1 cellular context compared by ENCODE assay signal in the genomic region with DNA sequence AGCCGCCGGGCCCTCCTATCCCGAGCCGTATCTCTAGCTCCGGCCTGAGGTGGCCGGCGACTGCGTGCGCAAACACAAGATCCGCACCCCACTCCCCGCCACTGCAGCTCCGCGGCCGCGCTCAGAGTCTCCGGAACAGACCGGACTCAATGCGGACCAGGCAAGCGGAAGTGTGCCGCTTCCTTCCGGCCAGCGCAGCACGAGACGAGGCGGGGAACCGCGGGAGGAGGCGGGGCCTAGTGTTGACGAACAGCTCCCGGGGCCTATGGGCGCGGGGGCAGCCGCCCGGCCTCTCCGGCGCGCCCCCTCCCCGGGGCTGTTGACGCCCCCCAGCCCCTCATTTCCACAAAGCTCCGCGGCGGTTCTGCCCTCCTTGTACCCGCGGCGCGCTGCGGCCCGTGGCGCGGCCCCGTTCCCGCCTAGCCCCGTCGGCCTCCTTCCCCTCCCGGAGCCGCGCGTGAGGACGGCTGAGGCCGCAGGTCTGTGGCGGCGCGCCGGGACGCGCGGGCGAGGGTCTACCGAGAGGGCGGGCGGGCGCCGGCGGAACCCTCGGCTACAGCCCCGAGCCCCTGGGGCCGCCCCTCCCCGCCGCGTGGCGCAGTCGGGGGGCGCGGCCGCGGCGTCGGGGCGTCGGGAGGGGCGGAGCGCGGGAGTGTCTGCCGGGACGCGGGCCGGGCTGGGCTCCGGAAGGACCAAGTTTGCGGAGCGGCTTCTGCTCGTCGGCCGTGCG.
TF ChIP-seq lines count a peak whose summit lies in the region.

A gene with protein sequence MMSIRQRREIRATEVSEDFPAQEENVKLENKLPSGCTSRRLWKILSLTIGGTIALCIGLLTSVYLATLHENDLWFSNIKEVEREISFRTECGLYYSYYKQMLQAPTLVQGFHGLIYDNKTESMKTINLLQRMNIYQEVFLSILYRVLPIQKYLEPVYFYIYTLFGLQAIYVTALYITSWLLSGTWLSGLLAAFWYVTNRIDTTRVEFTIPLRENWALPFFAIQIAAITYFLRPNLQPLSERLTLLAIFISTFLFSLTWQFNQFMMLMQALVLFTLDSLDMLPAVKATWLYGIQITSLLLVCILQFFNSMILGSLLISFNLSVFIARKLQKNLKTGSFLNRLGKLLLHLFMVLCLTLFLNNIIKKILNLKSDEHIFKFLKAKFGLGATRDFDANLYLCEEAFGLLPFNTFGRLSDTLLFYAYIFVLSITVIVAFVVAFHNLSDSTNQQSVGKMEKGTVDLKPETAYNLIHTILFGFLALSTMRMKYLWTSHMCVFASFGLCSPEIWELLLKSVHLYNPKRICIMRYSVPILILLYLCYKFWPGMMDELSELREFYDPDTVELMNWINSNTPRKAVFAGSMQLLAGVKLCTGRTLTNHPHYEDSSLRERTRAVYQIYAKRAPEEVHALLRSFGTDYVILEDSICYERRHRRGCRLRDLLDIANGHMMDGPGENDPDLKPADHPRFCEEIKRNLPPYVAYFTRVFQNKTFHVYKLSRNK (plus strand): TSS at position 340 of the 730 bp plus-strand sequence. CDS start 2,484 bp downstream, outside the sequence.

TF ChIP-seq in K562, 482 proteins besides CTCF, POLR2A, EP300 and RAD21 (continued from another document and continues in another):
- TF ChIP-seq VEZF1 (CRISPR knock-in tag; IDR thresholded peaks at IDR 0.05) (peak; percentile 83), HEY1 (CRISPR knock-in tag; IDR thresholded peaks at IDR 0.05; ENCODE audit: borderline replicate concordance) (no peak; the same call in 1 of the 2 replicates), HDAC1 (IDR thresholded peaks at IDR 0.05) (peak in 1 of 2 experiments; percentile 53; a peak in 2 of 4 replicates), NR2C2 (CRISPR knock-in tag; IDR thresholded peaks at IDR 0.05) (0 out of 2 replicates have a peak, but pooled peaks have one; percentile 40), NR2C2 (tag; IDR thresholded peaks at IDR 0.05) (no peak; the same call in 1 of the 2 replicates), FOXA1 (IDR thresholded peaks at IDR 0.05; ENCODE audit: borderline replicate concordance) (no peak), LEF1 (IDR thresholded peaks at IDR 0.05) (peak; percentile 62; the same call in 1 of the 2 replicates), SP2 (IDR thresholded peaks at IDR 0.05; ENCODE audit: extremely low read depth, low read depth, low read length, poor library complexity, severe bottlenecking) (peak; percentile 69), NFYB (IDR thresholded peaks at IDR 0.05; ENCODE audit: extremely low read depth, insufficient read length) (peak; percentile 71), RHOXF2B (CRISPR knock-in tag; conservative IDR thresholded peaks at IDR 0.05) (no peak), JUND (IDR thresholded peaks at IDR 0.05; ENCODE audit: borderline replicate concordance, low read depth, low read length) (peak; percentile 60), JUND (tag; IDR thresholded peaks at IDR 0.05; ENCODE audit: borderline replicate concordance, low read depth, low read length) (no peak), SRSF7 (optimal IDR thresholded peaks at IDR 0.05; ENCODE audit: low read depth, low read length) (no peak), SNIP1 (IDR thresholded peaks at IDR 0.05; ENCODE audit: low read depth) (no peak), TRIM24 (IDR thresholded peaks at IDR 0.05) (peak in 1 of 2 experiments; percentile 85; a peak in 2 of 4 replicates), ZNF263 (CRISPR knock-in tag; IDR thresholded peaks at IDR 0.05; ENCODE audit: borderline replicate concordance) (peak; percentile 44; the same call in 1 of the 2 replicates), SOX6 (IDR thresholded peaks at IDR 0.05) (peak; percentile 52; the same call in 1 of the 2 replicates), TBP (optimal IDR thresholded peaks at IDR 0.05; ENCODE audit: low read depth, low read length) (peak; percentile 90), ETV5 (CRISPR knock-in tag; IDR thresholded peaks at IDR 0.05; ENCODE audit: low read depth) (peak; percentile 98), CXXC5 (CRISPR knock-in tag; IDR thresholded peaks at IDR 0.05) (peak; percentile 86), GTF2F1 (IDR thresholded peaks at IDR 0.05; ENCODE audit: low read depth, low read length) (no peak), DIDO1 (tag; IDR thresholded peaks at IDR 0.05; ENCODE audit: low read depth) (peak; percentile 40; the same call in 1 of the 2 replicates), ZNF197 (CRISPR knock-in tag; IDR thresholded peaks at IDR 0.05; ENCODE audit: low read depth) (0 out of 2 replicates have a peak, but pooled peaks have one; percentile 15), ZNF316 (IDR thresholded peaks at IDR 0.05) (no peak), TAF7 (tag; IDR thresholded peaks at IDR 0.05) (peak; percentile 78), PRPF4 (IDR thresholded peaks at IDR 0.05; ENCODE audit: insufficient read depth, low read depth, low read length, poor library complexity, severe bottlenecking) (peak; percentile 18), ERF (CRISPR knock-in tag; IDR thresholded peaks at IDR 0.05) (peak; percentile 92; the same call in 1 of the 2 replicates), GATAD2B (IDR thresholded peaks at IDR 0.05; ENCODE audit: borderline replicate concordance) (peak; percentile 94), CHD1 (IDR thresholded peaks at IDR 0.05; ENCODE audit: low read length) (peak; percentile 45), MEF2A (IDR thresholded peaks at IDR 0.05; ENCODE audit: control insufficient read depth, low read depth, low read length) (0 out of 2 replicates have a peak, but pooled peaks have one; percentile 1), KDM4B (IDR thresholded peaks at IDR 0.05; ENCODE audit: borderline replicate concordance in 2 of 2, low read depth in 1 of 2) (peak in 1 of 2 experiments; percentile 87; a peak in 2 of 4 replicates), NCOA6 (IDR thresholded peaks at IDR 0.05) (peak; percentile 73; the same call in 1 of the 2 replicates), SRF (CRISPR knock-in tag; IDR thresholded peaks at IDR 0.05) (peak in 1 of 2 experiments; percentile 92; a peak in 2 of 4 replicates), GABPA (tag; conservative IDR thresholded peaks at IDR 0.05; ENCODE audit: low read depth) (peak; percentile 98), SMAD4 (CRISPR knock-in tag; conservative IDR thresholded peaks at IDR 0.05) (peak; percentile 81), KDM5B (IDR thresholded peaks at IDR 0.05; ENCODE audit: insufficient replicate concordance, low read depth, low read length) (peak; percentile 77), SAP30 (IDR thresholded peaks at IDR 0.05; ENCODE audit: borderline replicate concordance, insufficient read depth, low read depth, low read length, poor library complexity, severe bottlenecking) (peak; percentile 73), NR2F6 (CRISPR knock-in tag; IDR thresholded peaks at IDR 0.05) (no peak), RBBP5 (IDR thresholded peaks at IDR 0.05; ENCODE audit: borderline replicate concordance, insufficient read depth, low read length, poor library complexity, severe bottlenecking) (peak; percentile 81), L3MBTL2 (IDR thresholded peaks at IDR 0.05) (peak; percentile 57), CHD2 (IDR thresholded peaks at IDR 0.05; ENCODE audit: low read depth, low read length) (peak; percentile 58), ATF4 (CRISPR knock-in tag; IDR thresholded peaks at IDR 0.05) (no peak)
- TF ChIP-seq, protein P1, sequence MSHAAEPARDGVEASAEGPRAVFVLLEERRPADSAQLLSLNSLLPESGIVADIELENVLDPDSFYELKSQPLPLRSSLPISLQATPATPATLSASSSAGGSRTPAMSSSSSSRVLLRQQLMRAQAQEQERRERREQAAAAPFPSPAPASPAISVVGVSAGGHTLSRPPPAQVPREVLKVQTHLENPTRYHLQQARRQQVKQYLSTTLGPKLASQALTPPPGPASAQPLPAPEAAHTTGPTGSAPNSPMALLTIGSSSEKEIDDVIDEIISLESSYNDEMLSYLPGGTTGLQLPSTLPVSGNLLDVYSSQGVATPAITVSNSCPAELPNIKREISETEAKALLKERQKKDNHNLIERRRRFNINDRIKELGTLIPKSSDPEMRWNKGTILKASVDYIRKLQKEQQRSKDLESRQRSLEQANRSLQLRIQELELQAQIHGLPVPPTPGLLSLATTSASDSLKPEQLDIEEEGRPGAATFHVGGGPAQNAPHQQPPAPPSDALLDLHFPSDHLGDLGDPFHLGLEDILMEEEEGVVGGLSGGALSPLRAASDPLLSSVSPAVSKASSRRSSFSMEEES (CRISPR knock-in tag; IDR thresholded peaks at IDR 0.05), result no peak
- TF ChIP-seq, protein P2, sequence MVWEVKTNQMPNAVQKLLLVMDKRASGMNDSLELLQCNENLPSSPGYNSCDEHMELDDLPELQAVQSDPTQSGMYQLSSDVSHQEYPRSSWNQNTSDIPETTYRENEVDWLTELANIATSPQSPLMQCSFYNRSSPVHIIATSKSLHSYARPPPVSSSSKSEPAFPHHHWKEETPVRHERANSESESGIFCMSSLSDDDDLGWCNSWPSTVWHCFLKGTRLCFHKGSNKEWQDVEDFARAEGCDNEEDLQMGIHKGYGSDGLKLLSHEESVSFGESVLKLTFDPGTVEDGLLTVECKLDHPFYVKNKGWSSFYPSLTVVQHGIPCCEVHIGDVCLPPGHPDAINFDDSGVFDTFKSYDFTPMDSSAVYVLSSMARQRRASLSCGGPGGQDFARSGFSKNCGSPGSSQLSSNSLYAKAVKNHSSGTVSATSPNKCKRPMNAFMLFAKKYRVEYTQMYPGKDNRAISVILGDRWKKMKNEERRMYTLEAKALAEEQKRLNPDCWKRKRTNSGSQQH (CRISPR knock-in tag; IDR thresholded peaks at IDR 0.05), result 0 out of 2 replicates have a peak, but pooled peaks have one; percentile 5
- TF ChIP-seq, protein P3, sequence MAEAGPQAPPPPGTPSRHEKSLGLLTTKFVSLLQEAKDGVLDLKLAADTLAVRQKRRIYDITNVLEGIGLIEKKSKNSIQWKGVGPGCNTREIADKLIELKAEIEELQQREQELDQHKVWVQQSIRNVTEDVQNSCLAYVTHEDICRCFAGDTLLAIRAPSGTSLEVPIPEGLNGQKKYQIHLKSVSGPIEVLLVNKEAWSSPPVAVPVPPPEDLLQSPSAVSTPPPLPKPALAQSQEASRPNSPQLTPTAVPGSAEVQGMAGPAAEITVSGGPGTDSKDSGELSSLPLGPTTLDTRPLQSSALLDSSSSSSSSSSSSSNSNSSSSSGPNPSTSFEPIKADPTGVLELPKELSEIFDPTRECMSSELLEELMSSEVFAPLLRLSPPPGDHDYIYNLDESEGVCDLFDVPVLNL (CRISPR knock-in tag; IDR thresholded peaks at IDR 0.05; ENCODE audit: low read depth), result 0 out of 2 replicates have a peak, but pooled peaks have one; percentile 55
- TF ChIP-seq, protein P4, sequence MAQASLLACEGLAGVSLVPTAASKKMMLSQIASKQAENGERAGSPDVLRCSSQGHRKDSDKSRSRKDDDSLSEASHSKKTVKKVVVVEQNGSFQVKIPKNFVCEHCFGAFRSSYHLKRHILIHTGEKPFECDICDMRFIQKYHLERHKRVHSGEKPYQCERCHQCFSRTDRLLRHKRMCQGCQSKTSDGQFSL (CRISPR knock-in tag; IDR thresholded peaks at IDR 0.05), result 0 out of 2 replicates have a peak, but pooled peaks have one; percentile 28
- TF ChIP-seq, protein P4 (tag; IDR thresholded peaks at IDR 0.05), result no peak
- TF ChIP-seq, protein P5, sequence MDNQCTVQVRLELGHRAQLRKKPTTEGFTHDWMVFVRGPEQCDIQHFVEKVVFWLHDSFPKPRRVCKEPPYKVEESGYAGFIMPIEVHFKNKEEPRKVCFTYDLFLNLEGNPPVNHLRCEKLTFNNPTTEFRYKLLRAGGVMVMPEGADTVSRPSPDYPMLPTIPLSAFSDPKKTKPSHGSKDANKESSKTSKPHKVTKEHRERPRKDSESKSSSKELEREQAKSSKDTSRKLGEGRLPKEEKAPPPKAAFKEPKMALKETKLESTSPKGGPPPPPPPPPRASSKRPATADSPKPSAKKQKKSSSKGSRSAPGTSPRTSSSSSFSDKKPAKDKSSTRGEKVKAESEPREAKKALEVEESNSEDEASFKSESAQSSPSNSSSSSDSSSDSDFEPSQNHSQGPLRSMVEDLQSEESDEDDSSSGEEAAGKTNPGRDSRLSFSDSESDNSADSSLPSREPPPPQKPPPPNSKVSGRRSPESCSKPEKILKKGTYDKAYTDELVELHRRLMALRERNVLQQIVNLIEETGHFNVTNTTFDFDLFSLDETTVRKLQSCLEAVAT (IDR thresholded peaks at IDR 0.05), result peak in 1 of 2 experiments; percentile 25; a peak in 1 of 4 replicates
- TF ChIP-seq, protein P6, sequence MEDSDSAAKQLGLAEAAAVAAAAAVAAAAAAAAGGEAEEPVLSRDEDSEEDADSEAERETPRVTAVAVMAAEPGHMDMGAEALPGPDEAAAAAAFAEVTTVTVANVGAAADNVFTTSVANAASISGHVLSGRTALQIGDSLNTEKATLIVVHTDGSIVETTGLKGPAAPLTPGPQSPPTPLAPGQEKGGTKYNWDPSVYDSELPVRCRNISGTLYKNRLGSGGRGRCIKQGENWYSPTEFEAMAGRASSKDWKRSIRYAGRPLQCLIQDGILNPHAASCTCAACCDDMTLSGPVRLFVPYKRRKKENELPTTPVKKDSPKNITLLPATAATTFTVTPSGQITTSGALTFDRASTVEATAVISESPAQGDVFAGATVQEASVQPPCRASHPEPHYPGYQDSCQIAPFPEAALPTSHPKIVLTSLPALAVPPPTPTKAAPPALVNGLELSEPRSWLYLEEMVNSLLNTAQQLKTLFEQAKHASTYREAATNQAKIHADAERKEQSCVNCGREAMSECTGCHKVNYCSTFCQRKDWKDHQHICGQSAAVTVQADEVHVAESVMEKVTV (CRISPR knock-in tag; IDR thresholded peaks at IDR 0.05), result no peak
